8 cellular contexts compared by ENCODE assay signal in the genomic region with DNA sequence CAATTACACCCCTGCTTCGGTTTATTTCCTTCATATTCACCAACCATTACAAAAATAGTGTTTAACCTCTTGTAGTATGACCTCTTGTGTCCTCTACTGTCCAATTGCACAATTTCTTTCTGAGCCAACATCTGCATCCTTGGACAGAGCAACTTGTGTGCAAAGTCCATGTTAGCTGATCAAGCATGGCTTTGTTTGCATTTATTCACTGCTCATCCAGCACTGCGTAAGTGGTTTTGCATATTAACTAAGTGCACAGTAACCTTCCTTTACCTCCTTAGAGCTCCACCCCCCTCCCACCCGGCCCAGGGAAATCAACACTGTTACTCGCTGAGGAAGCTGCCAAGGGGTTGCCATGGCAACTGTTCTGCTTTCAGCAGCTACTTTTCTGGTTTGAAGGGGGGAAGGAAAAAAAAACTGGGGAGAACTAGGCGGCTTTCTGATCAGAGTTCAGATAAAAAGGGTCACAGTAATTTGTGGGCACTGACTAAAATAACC.
DNase-seq lines count a peak whose midpoint lies in the region; ATAC-seq and TF ChIP-seq lines count a peak whose summit lies in the region.

No MANE protein-coding gene starts in this region.

- no peaks in the 10 kb centered on the region for H3K9me2 ChIP-seq in DOHH2 (replicated peaks; ENCODE audit: control insufficient read depth, low read length)

- no peak overlapping the region for H3K4ac ChIP-seq in mesendoderm (ENCODE audit: low read depth, low read length)

- no peak overlapping the region for H3K56ac ChIP-seq in mesendoderm (ENCODE audit: low read length)

- H4K8ac ChIP-seq in mesendoderm (ENCODE audit: low read depth, low read length) = no peak overlapping the region

- H3K27me3 Mint-ChIP-seq in activated CD8-positive, alpha-beta T cell treated with anti-CD3 and anti-CD28 coated beads for 36 hours = no peaks in the 10 kb centered on the region

- no peak overlapping the region for H3K9ac ChIP-seq in mesendoderm (ENCODE audit: low read length)

- peak overlapping the region; percentile 77 for H3K27ac ChIP-seq in DOHH2 (ENCODE audit: low read depth, low read length)
- no peak overlapping the region for H3K27ac ChIP-seq in mesendoderm (ENCODE audit: low read depth, low read length)

- peaks cover 66% of the 10 kb centered on the region for H3K4me1 Mint-ChIP-seq in activated CD8-positive, alpha-beta T cell treated with anti-CD3 and anti-CD28 coated beads for 36 hours (ENCODE audit: low read depth)

- ATAC-seq in HG02759 (IDR thresholded peaks at IDR 0.05; ENCODE audit: unreplicated experiment) = peak; percentile 41
- ATAC-seq in activated CD8-positive, alpha-beta T cell treated with anti-CD3 and anti-CD28 coated beads for 36 hours = peak; percentile 57
- ATAC-seq in GM21737 (IDR thresholded peaks at IDR 0.05; ENCODE audit: unreplicated experiment) = no peak

- POLR2A ChIA-PET in activated CD8-positive, alpha-beta T cell treated with anti-CD3 and anti-CD28 coated beads for 36 hours (lab: Charles Lee) = interaction anchor here (1.1 to 3.7 kb wide), 4 partner anchors 10 to 154 kb away, joined by 3 to 28 read pairs (median 7); partner anchors contain the start of gene KLF12

- H3K4me3 Mint-ChIP-seq in activated CD8-positive, alpha-beta T cell treated with anti-CD3 and anti-CD28 coated beads for 36 hours = peak overlapping the region; percentile 67

- no peak overlapping the region for H2BK15ac ChIP-seq in mesendoderm (replicated peaks; ENCODE audit: low read depth)

- H3K18ac ChIP-seq in mesendoderm (ENCODE audit: low read length) = no peak overlapping the region

- H3K36me3 ChIP-seq in DOHH2 (ENCODE audit: control insufficient read depth, low read length) (no peaks in the 10 kb centered on the region), mesendoderm (ENCODE audit: control insufficient read depth, insufficient read depth, low read length) (no peaks in the 10 kb centered on the region)

- no peaks in the 10 kb centered on the region for H3K9me3 Mint-ChIP-seq in activated CD8-positive, alpha-beta T cell treated with anti-CD3 and anti-CD28 coated beads for 36 hours

- H4K5ac ChIP-seq in mesendoderm (ENCODE audit: low read length) = no peak overlapping the region

- H3K27me3 ChIP-seq in DOHH2 (ENCODE audit: control insufficient read depth, low read length) (no peaks in the 10 kb centered on the region), mesendoderm (ENCODE audit: insufficient read depth, low read length, poor library complexity) (no peaks in the 10 kb centered on the region)

- no peaks in the 10 kb centered on the region for H3K79me1 ChIP-seq in mesendoderm (ENCODE audit: low read length)

- peaks cover 12% of the 10 kb centered on the region for H3F3A ChIP-seq in DOHH2 (ENCODE audit: control insufficient read depth, insufficient read depth)

- H3K79me2 ChIP-seq in DOHH2 (ENCODE audit: control insufficient read depth, low read length) = no peaks in the 10 kb centered on the region
- no peaks in the 10 kb centered on the region for H3K79me2 ChIP-seq in mesendoderm (ENCODE audit: control insufficient read depth, insufficient read depth, low read length)

- H2AK5ac ChIP-seq in mesendoderm (ENCODE audit: low read length) = no peak overlapping the region

- intact Hi-C loops in activated CD8-positive, alpha-beta T cell treated with anti-CD3 and anti-CD28 coated beads for 36 hours (cut with micrococcal nuclease) = loop anchor here (1.0 to 10.0 kb wide), 4 partner anchors 155 to 533 kb away; partner anchors contain the start of gene KLF12

- H3K9me3 ChIP-seq in DOHH2 (ENCODE audit: control insufficient read depth, insufficient read depth, low read length) = no peaks in the 10 kb centered on the region

- no peaks in the 10 kb centered on the region for H4K20me1 ChIP-seq in DOHH2 (ENCODE audit: control insufficient read depth, insufficient read depth, low read depth, low read length)

- H3K4me2 ChIP-seq in DOHH2 (ENCODE audit: low read length) = peak overlapping the region; percentile 91
- H3K4me2 ChIP-seq in mesendoderm (ENCODE audit: low read length) = no peak overlapping the region

- no peak for TF ChIP-seq CTCF in DOHH2 (IDR thresholded peaks at IDR 0.05; ENCODE audit: low read depth, low read length, poor library complexity, severe bottlenecking)
- no peak for TF ChIP-seq CTCF in activated CD8-positive, alpha-beta T cell treated with anti-CD3 and anti-CD28 coated beads for 36 hours (IDR thresholded peaks at IDR 0.05)

- H3K27ac Mint-ChIP-seq in activated CD8-positive, alpha-beta T cell treated with anti-CD3 and anti-CD28 coated beads for 36 hours = peak overlapping the region; percentile 73

- H3K4me1 ChIP-seq in DOHH2 (ENCODE audit: control insufficient read depth, low read length) = peaks cover 58% of the 10 kb centered on the region
- no peaks in the 10 kb centered on the region for H3K4me1 ChIP-seq in mesendoderm (ENCODE audit: control insufficient read depth, low read depth, low read length)

- H2BK5ac ChIP-seq in mesendoderm (ENCODE audit: low read length) = no peak overlapping the region

- no peak overlapping the region for H2BK120ac ChIP-seq in mesendoderm (ENCODE audit: low read depth, low read length)

- CTCF ChIA-PET in activated CD8-positive, alpha-beta T cell treated with anti-CD3 and anti-CD28 coated beads for 36 hours (lab: Charles Lee) = interaction anchor here (0.8 to 5.1 kb wide), 31 partner anchors 10 to 531 kb away, joined by 3 to 33 read pairs (median 6); no protein-coding TSS in a partner anchor

- DNase-seq in NCI-H2227 treated with DMSO at 0.1 percent for 48 hours (lab: John Stamatoyannopoulos, UW) = peak; percentile 82
- DNase-seq in activated CD8-positive, alpha-beta T cell treated with anti-CD3 and anti-CD28 coated beads for 36 hours = peak; percentile 91
- peak; percentile 73 for DNase-seq in ecto neural progenitor cell (ENCODE audit: low spot score)
- DNase-seq in mesendoderm = peak; percentile 92
- DNase-seq in stimulated activated CD8-positive, alpha-beta memory T cell treated with anti-CD3 and anti-CD28 coated beads, Interleukin-12 subunit alpha, Interleukin-12 subunit beta, amount 100 ng/mL, for 4 hours (ENCODE audit: low read depth) = peak; percentile 61

- no peaks in the 10 kb centered on the region for H3K36me3 Mint-ChIP-seq in activated CD8-positive, alpha-beta T cell treated with anti-CD3 and anti-CD28 coated beads for 36 hours (ENCODE audit: low read depth)

- whole genome bisulfite sequencing in mesendoderm (ENCODE audit: extremely low coverage, insufficient coverage, low lambda C conversion rate) = no CpG with 5 or more reads among the region's 5 CpGs

- no peak overlapping the region for H3K23ac ChIP-seq in mesendoderm (ENCODE audit: low read length)

- H3K4me3 ChIP-seq in DOHH2 (ENCODE audit: low read length) (peak overlapping the region; percentile 75), mesendoderm (ENCODE audit: low read length) (no peak overlapping the region)
